In genomic region chr4:87209182-87209581, GRCh38 we compare ENCODE assay signal across 14 cellular contexts. TPM values are rescaled to one million over a fixed set of nuclear protein-coding genes. Genes with fewer than 3 reads are reported as not detected.
DNase-seq lines count a peak whose midpoint lies in the region; ATAC-seq and TF ChIP-seq lines count a peak whose summit lies in the region.
"Had no signal": no experiment of that assay in that cellular context is flagged by ENCODE, and none has a peak within 500 bp of the region (broad histone marks: within the 10 kb centered on the region; RNA-seq: fewer than 3 reads in every experiment).

No MANE protein-coding gene starts in this region.

- no peak for TF ChIP-seq RAD21 in neural cell (conservative IDR thresholded peaks at IDR 0.05)

- peak overlapping the region; percentile 35 for H3K9ac ChIP-seq in SK-N-MC (ENCODE audit: insufficient read length)
- no peak overlapping the region for H3K9ac ChIP-seq in neural cell (ENCODE audit: low read length)

- no peaks in the 10 kb centered on the region for H3K27me3 Mint-ChIP-seq in activated T-cell treated with anti-CD3 and anti-CD28 coated beads, Interleukin-2, amount 50 U/mL, for 72 hours (ENCODE audit: low read depth)
- H3K27me3 Mint-ChIP-seq: CD4-positive, alpha-beta memory T cell; central memory CD8-positive, alpha-beta T cell had no signal

- H3K9me2 ChIP-seq in neural cell (ENCODE audit: insufficient read depth, low read length) = no peaks in the 10 kb centered on the region

- H4K20me1 ChIP-seq in neural cell (ENCODE audit: insufficient read depth) = no peaks in the 10 kb centered on the region

- H3K27ac ChIP-seq in SK-N-MC (peak overlapping the region; percentile 61; the same call in 1 of the 2 replicates), neural cell (ENCODE audit: low read length) (no peak overlapping the region)
- H3K27ac ChIP-seq: VCaP had no signal

- peaks cover 14% of the 10 kb centered on the region for H3K4me1 Mint-ChIP-seq in activated T-cell treated with anti-CD3 and anti-CD28 coated beads, Interleukin-2, amount 50 U/mL, for 72 hours (ENCODE audit: low read depth)

- H3K27me3 ChIP-seq in neural cell (ENCODE audit: insufficient read depth, low read depth, low read length) = no peaks in the 10 kb centered on the region
- H3K27me3 ChIP-seq: right lobe of liver had no signal

- H3K9me3 ChIP-seq in SK-N-MC (ENCODE audit: low read depth, low read length) = no peaks in the 10 kb centered on the region
- H3K9me3 ChIP-seq in neural cell (ENCODE audit: low read length) = no peaks in the 10 kb centered on the region
- H3K9me3 ChIP-seq: right lobe of liver had no signal

- no peak for DNase-seq in SK-N-MC (ENCODE audit: low read depth, low spot score)
- DNase-seq in NCI-H345 (lab: John Stamatoyannopoulos, UW) = no peak
- DNase-seq in activated T-cell treated with anti-CD3 and anti-CD28 coated beads, Interleukin-2, amount 50 U/mL, for 72 hours = no peak
- DNase-seq: CD4-positive, alpha-beta memory T cell; NCI-H2171 treated with DMSO at 0.1 percent for 48 hours had no signal

- no peak overlapping the region for H3K4me2 ChIP-seq in neural cell (ENCODE audit: low read length)
- H3K4me2 ChIP-seq: GM23338 had no signal

- H2AFZ ChIP-seq in neural cell (ENCODE audit: low read depth, low read length) = no peak overlapping the region
- H2AFZ ChIP-seq: GM23338 had no signal

- no peaks in the 10 kb centered on the region for H3F3A ChIP-seq in neural cell (ENCODE audit: insufficient read depth, low read length, poor library complexity, severe bottlenecking)

- no peak overlapping the region for H3K27ac Mint-ChIP-seq in activated T-cell treated with anti-CD3 and anti-CD28 coated beads, Interleukin-2, amount 50 U/mL, for 72 hours
- H3K27ac Mint-ChIP-seq: GM23338 had no signal

- H3K4me3 Mint-ChIP-seq in activated T-cell treated with anti-CD3 and anti-CD28 coated beads, Interleukin-2, amount 50 U/mL, for 72 hours = peak overlapping the region in 1 of 2 donors; percentile 42
- H3K4me3 Mint-ChIP-seq: CD4-positive, alpha-beta memory T cell; central memory CD8-positive, alpha-beta T cell; GM23338 had no signal

- no peak overlapping the region for H3K4me3 ChIP-seq in SK-N-MC
- no peak overlapping the region for H3K4me3 ChIP-seq in neural cell (ENCODE audit: low read length)
- H3K4me3 ChIP-seq: GM23338, right lobe of liver had no signal

- peak; percentile 17 for ATAC-seq in GM18907 (IDR thresholded peaks at IDR 0.05; ENCODE audit: unreplicated experiment)
- peak; percentile 4 for ATAC-seq in HG02759 (IDR thresholded peaks at IDR 0.05; ENCODE audit: unreplicated experiment)
- ATAC-seq in HG02938 (IDR thresholded peaks at IDR 0.05; ENCODE audit: unreplicated experiment) = no peak
- no peak for ATAC-seq in activated T-cell treated with anti-CD3 and anti-CD28 coated beads, Interleukin-2, amount 50 U/mL, for 72 hours (replicated peaks in 1 of 2)
- ATAC-seq: GM23338, left colon had no signal

- H3K36me3 ChIP-seq in SK-N-MC (ENCODE audit: insufficient read depth, low read length) (peaks cover 16% of the 10 kb centered on the region; the same call in 1 of the 2 replicates), neural cell (ENCODE audit: insufficient read depth, low read length) (no peaks in the 10 kb centered on the region)
- H3K36me3 ChIP-seq: right lobe of liver had no signal

- peaks cover 12% of the 10 kb centered on the region for H3K79me2 ChIP-seq in neural cell (replicated peaks; ENCODE audit: insufficient read depth, low read length)

- TF ChIP-seq CTCF in neural cell (IDR thresholded peaks at IDR 0.05; ENCODE audit: poor library complexity, severe bottlenecking) = no peak

- peaks cover 0 to 5% of the 10 kb centered on the region in 2 donors for H3K9me3 Mint-ChIP-seq in activated T-cell treated with anti-CD3 and anti-CD28 coated beads, Interleukin-2, amount 50 U/mL, for 72 hours
- H3K9me3 Mint-ChIP-seq: central memory CD8-positive, alpha-beta T cell; GM23338 had no signal

- peak; percentile 67 for TF ChIP-seq EP300 in neural cell (conservative IDR thresholded peaks at IDR 0.05; ENCODE audit: poor library complexity, severe bottlenecking)

- H3K36me3 Mint-ChIP-seq in activated T-cell treated with anti-CD3 and anti-CD28 coated beads, Interleukin-2, amount 50 U/mL, for 72 hours (ENCODE audit: insufficient read depth in 2 of 2) = peaks cover 0 to 5% of the 10 kb centered on the region in 2 donors

TF ChIP-seq in neural cell, 6 proteins besides CTCF, POLR2A, EP300 and RAD21:
- TF ChIP-seq SMC3 (conservative IDR thresholded peaks at IDR 0.05; ENCODE audit: poor library complexity) (no peak), POLR2AphosphoS5 (IDR thresholded peaks at IDR 0.05) (peak; percentile 27)

RNA-seq across cellular contexts. Expression of gene KLHL8, which starts 11.2 kb away (rescaled TPM):
- 15.0 and 16.6 TPM in 2 replicates for polyA plus RNA-seq in neural cell
- polyA minus RNA-seq in neural cell = 44.1 and 44.2 TPM in 2 replicates
- 10 to 100 TPM in 1 of 2 donors, 1 to 10 TPM in 1; 9.7 to 10.9 TPM for total RNA-seq in activated T-cell treated with anti-CD3 and anti-CD28 coated beads, Interleukin-2, amount 50 U/mL, for 72 hours

Comparison
In these comparisons a context has a peak if more than half of its experiments do, and no peak if none do; other contexts are left out.
1. ATAC-seq: peak in GM18907 (single experiment) and HG02759 (single experiment); none in HG02938 (single experiment) and activated T-cell treated with anti-CD3 and anti-CD28 coated beads, Interleukin-2, amount 50 U/mL, for 72 hours (0 of 2).